Comparison of ENCODE assay signal across 8 cellular contexts in genomic region chr14:75175677-75176141, GRCh38. TPM values are rescaled to one million over a fixed set of nuclear protein-coding genes. Genes with fewer than 3 reads are reported as not detected.
DNase-seq lines count a peak whose midpoint lies in the region; ATAC-seq and TF ChIP-seq lines count a peak whose summit lies in the region.

No MANE protein-coding gene starts in this region.

- TF ChIP-seq CTCF in brain microvascular endothelial cell (IDR thresholded peaks at IDR 0.05; ENCODE audit: low read depth, low read length, missing control alignments) (no peak), GM10266 (IDR thresholded peaks at IDR 0.05; ENCODE audit: control insufficient read depth, insufficient read depth, low read depth, missing control alignments) (no peak)

- H3K4me3 Mint-ChIP-seq in T-helper 2 cell treated with Interferon-gamma antibody and Interleukin-4, amounts not matched to agents 5 μg/mL and 100 μg/mL, for 36 hours = peak overlapping the region; percentile 89

- H3K9me3 Mint-ChIP-seq in T-helper 2 cell treated with Interferon-gamma antibody and Interleukin-4, amounts not matched to agents 5 μg/mL and 100 μg/mL, for 36 hours = no peaks in the 10 kb centered on the region

- peaks cover 13% of the 10 kb centered on the region for H3K4me1 ChIP-seq in muscle layer of colon (ENCODE audit: insufficient read depth, low read length)

- H3K27me3 ChIP-seq in brain microvascular endothelial cell (replicated peaks) (no peaks in the 10 kb centered on the region), muscle layer of colon (ENCODE audit: control insufficient read depth in 1 of 2, insufficient read depth in 2 of 2, low read length in 2 of 2) (no peaks in the 10 kb centered on the region)

- in situ Hi-C loops in brain microvascular endothelial cell (cut with HindIII; ENCODE audit: low pct_ligation_motif_present, low sequenced_read_pairs) = no loop called here

- H3K9ac ChIP-seq in muscle layer of colon (ENCODE audit: low read length) = peak overlapping the region; percentile 42

- H3K27me3 Mint-ChIP-seq in T-helper 2 cell treated with Interferon-gamma antibody and Interleukin-4, amounts not matched to agents 5 μg/mL and 100 μg/mL, for 36 hours (ENCODE audit: low read depth) = peaks cover 7% of the 10 kb centered on the region

- peak overlapping the region; percentile 73 for H3K4me3 ChIP-seq in brain microvascular endothelial cell (ENCODE audit: low read depth, low read length)
- H3K4me3 ChIP-seq in muscle layer of colon (ENCODE audit: low read depth in 1 of 2, low read length in 2 of 2) = peak overlapping the region; percentile 75 to 85

- H3K36me3 ChIP-seq in brain microvascular endothelial cell (replicated peaks) (peaks cover 2% of the 10 kb centered on the region), muscle layer of colon (ENCODE audit: insufficient read depth, low read length) (no peaks in the 10 kb centered on the region)

- H3K36me3 Mint-ChIP-seq in T-helper 2 cell treated with Interferon-gamma antibody and Interleukin-4, amounts not matched to agents 5 μg/mL and 100 μg/mL, for 36 hours (ENCODE audit: low read depth) = peaks cover 19% of the 10 kb centered on the region

- no peak for DNase-seq in T-helper 2 cell treated with Interferon-gamma antibody and Interleukin-4, amounts not matched to agents 5 μg/mL and 100 μg/mL, for 36 hours (ENCODE audit: low spot score)
- no peak for DNase-seq in T-helper 2 cell
- DNase-seq in brain microvascular endothelial cell = no peak
- DNase-seq in GM10266 (ENCODE audit: extremely low spot score) = no peak
- no peak for DNase-seq in activated gamma-delta T cell treated with Interleukin-2 at 50 U/mL for 16 hours
- DNase-seq in mucosa of gallbladder (ENCODE audit: low spot score) = no peak

- H3K9me3 ChIP-seq in muscle layer of colon (ENCODE audit: low read length) = no peaks in the 10 kb centered on the region

- peaks cover 37% of the 10 kb centered on the region for H3K4me1 Mint-ChIP-seq in T-helper 2 cell treated with Interferon-gamma antibody and Interleukin-4, amounts not matched to agents 5 μg/mL and 100 μg/mL, for 36 hours (ENCODE audit: low read depth)

- H3K27ac ChIP-seq in brain microvascular endothelial cell (peak overlapping the region; percentile 98), muscle layer of colon (ENCODE audit: low read depth, low read length) (peak overlapping the region; percentile 95)

- peak overlapping the region; percentile 97 for H3K27ac Mint-ChIP-seq in T-helper 2 cell treated with Interferon-gamma antibody and Interleukin-4, amounts not matched to agents 5 μg/mL and 100 μg/mL, for 36 hours

- ATAC-seq in HG03571 (IDR thresholded peaks at IDR 0.05; ENCODE audit: unreplicated experiment) = peak; percentile 5

RNA-seq across cellular contexts. Expression of gene TMED10, which starts 0.7 kb away (rescaled TPM):
- 390 TPM for total RNA-seq in mucosa of gallbladder

RNA-seq across cellular contexts. Expression of gene NEK9, which starts 48.9 kb away (rescaled TPM):
- total RNA-seq in mucosa of gallbladder = 119 TPM
